Comparison of ENCODE assay signal across 27 cellular contexts in the genomic region with DNA sequence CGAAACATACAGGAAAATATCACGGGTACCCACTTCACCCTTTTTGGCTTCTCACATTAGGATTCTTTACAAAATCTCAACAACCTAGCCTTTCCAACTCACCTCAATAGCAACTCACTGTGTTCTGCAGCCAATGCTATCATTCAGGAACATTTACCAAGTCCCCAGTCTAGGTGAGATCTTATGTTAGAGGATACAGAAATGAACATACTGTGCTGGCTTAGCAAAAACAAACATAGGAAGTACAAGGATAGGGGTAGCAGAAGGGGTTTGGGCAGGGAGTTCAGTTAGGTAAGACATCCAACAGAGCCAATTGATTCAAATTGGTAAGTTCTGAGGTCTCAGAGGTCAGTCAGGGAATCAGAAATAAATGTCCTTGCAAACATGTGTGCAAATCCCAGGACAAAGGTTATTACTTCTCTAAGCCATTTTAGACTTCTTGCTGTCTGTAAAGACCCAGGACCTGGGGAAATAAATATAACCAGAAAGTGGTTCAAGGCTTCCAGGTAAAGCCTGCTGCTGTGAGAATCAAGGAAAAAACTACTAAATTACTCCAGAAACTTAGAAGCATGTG.
"Had no signal": no experiment of that assay in that cellular context is flagged by ENCODE, and none has a peak within 500 bp of the region (broad histone marks: within the 10 kb centered on the region; RNA-seq: fewer than 3 reads in every experiment).

No MANE protein-coding gene starts in this region.

- H3K27me3 ChIP-seq: ovary, stomach, testis, thyroid gland, transverse colon, upper lobe of left lung, vagina had no signal

- H3K4me3 Mint-ChIP-seq: immature natural killer cell; mesothelial cell of epicardium; naive B cell; natural killer cell; nephron progenitor cell; stimulated activated naive B cell treated with anti-CD40 and anti-IgM and Interleukin-4, amounts not matched to agents 10 μg/mL and 1 μg/mL and 100 μg/mL, for 72 hours had no signal

- H3K9me3 ChIP-seq: ovary, prostate gland, testis, thyroid gland, transverse colon, vagina had no signal

- H3K27ac Mint-ChIP-seq: immature natural killer cell; mesothelial cell of epicardium; naive B cell; natural killer cell; nephron progenitor cell; stimulated activated naive B cell treated with anti-CD40 and anti-IgM and Interleukin-4, amounts not matched to agents 10 μg/mL and 1 μg/mL and 100 μg/mL, for 72 hours had no signal

- H3K36me3 ChIP-seq: left ventricle myocardium inferior, ovary, prostate gland, stomach, thyroid gland, transverse colon, upper lobe of left lung, vagina had no signal

- DNase-seq: hypothalamus; immature natural killer cell; left ventricle myocardium inferior; naive B cell; natural killer cell; nephron progenitor cell; ovary; posterior cingulate gyrus; retina; right cardiac atrium; stimulated activated CD4-positive, alpha-beta T cell treated with anti-CD3 and anti-CD28 coated beads, Interleukin-12 subunit alpha, Interleukin-12 subunit beta, amount 100 ng/mL, for 4 hours; stimulated activated CD4-positive, alpha-beta T cell treated with anti-CD3 and anti-CD28 coated beads, Interleukin-15, amount 100 ng/mL, for 24 hours; stimulated activated CD4-positive, alpha-beta T cell treated with anti-CD3 and anti-CD28 coated beads, Interleukin-2, amount 100 ng/mL, for 24 hours; stimulated activated CD4-positive, alpha-beta T cell treated with anti-CD3 and anti-CD28 coated beads, Interleukin-4, amount 100 ng/mL, for 1 hour; stimulated activated naive B cell treated with anti-CD40 and anti-IgM and Interleukin-4, amounts not matched to agents 10 μg/mL and 1 μg/mL and 100 μg/mL, for 72 hours; stimulated activated naive CD8-positive, alpha-beta T cell treated with anti-CD3 and anti-CD28 coated beads, Interleukin-15, Interleukin-2, amounts not matched to agents 100 U/mL and 50 U/mL, for 24 hours; stomach; testis; thyroid gland; transverse colon; upper lobe of left lung had no signal

- H3K4me3 ChIP-seq: left ventricle myocardium inferior, lung, ovary, prostate gland, skin epidermis, stomach, testis, thyroid gland, transverse colon, upper lobe of left lung, vagina had no signal

- ATAC-seq: natural killer cell; sciatic nerve; stimulated activated naive B cell treated with anti-CD40 and anti-IgM and Interleukin-4, amounts not matched to agents 10 μg/mL and 1 μg/mL and 100 μg/mL, for 72 hours; stimulated activated naive CD8-positive, alpha-beta T cell treated with anti-CD3 and anti-CD28 coated beads, Interleukin-15, Interleukin-2, amounts not matched to agents 100 U/mL and 50 U/mL, for 24 hours had no signal

- H3K4me1 ChIP-seq: prostate gland, stomach, testis, thyroid gland, transverse colon, upper lobe of left lung, vagina had no signal

- H3K36me3 Mint-ChIP-seq: immature natural killer cell, naive B cell had no signal

- H3K27ac ChIP-seq: left ventricle myocardium inferior, ovary, prostate gland, skin epidermis, stomach, testis, thyroid gland, transverse colon, upper lobe of left lung, vagina had no signal

- H3K4me1 Mint-ChIP-seq: immature natural killer cell; naive B cell; natural killer cell; stimulated activated naive B cell treated with anti-CD40 and anti-IgM and Interleukin-4, amounts not matched to agents 10 μg/mL and 1 μg/mL and 100 μg/mL, for 72 hours had no signal

- H3K27me3 Mint-ChIP-seq: stimulated activated naive B cell treated with anti-CD40 and anti-IgM and Interleukin-4, amounts not matched to agents 10 μg/mL and 1 μg/mL and 100 μg/mL, for 72 hours had no signal
